11 cellular contexts compared by ENCODE assay signal in genomic region chr18:51890762-51891161, GRCh38.
A peak's percentile ranks its signal among the peaks of the same experiment; 100 is the strongest.
DNase-seq lines count a peak whose midpoint lies in the region; ATAC-seq and TF ChIP-seq lines count a peak whose summit lies in the region.
"Had no signal": no experiment of that assay in that cellular context is flagged by ENCODE, and none has a peak within 500 bp of the region (broad histone marks: within the 10 kb centered on the region; RNA-seq: fewer than 3 reads in every experiment).

No MANE protein-coding gene starts in this region.

- no peak for ATAC-seq in HG03159 (IDR thresholded peaks at IDR 0.05; ENCODE audit: unreplicated experiment)
- ATAC-seq: WTC11 had no signal

- peak; percentile 1 for DNase-seq in GM04503 (ENCODE audit: low read depth)
- DNase-seq in NCI-H2081 (lab: John Stamatoyannopoulos, UW): peak; percentile 63 to 88
- peak; percentile 49 for DNase-seq in T1000 (lab: John Stamatoyannopoulos, UW)
- no peak for DNase-seq in NOMO-1 treated with dmso at 0.1 percent for 144 hours (lab: John Stamatoyannopoulos, UW; ENCODE audit: unreplicated experiment)
- no peak for DNase-seq in stimulated activated naive CD4-positive, alpha-beta T cell treated with Interleukin-2 at 50 U/mL for 16 hours (lab: John Stamatoyannopoulos, UW)
- no peak for DNase-seq in NAMALWA (ENCODE audit: low spot score)
- DNase-seq: activated gamma-delta T cell treated with Interleukin-2 at 50 U/mL for 16 hours; effector memory CD4-positive, alpha-beta T cell had no signal

- no peaks in the 10 kb centered on the region for H3K9me3 Mint-ChIP-seq in nephron

- no peaks in the 10 kb centered on the region for H3K36me3 Mint-ChIP-seq in nephron (ENCODE audit: low read depth)
- H3K36me3 Mint-ChIP-seq: WTC11 had no signal

- no peaks in the 10 kb centered on the region for H3K27me3 Mint-ChIP-seq in nephron (ENCODE audit: low read depth)

- H3K27ac Mint-ChIP-seq in nephron: peak overlapping the region; percentile 19 to 79 (median 25)
- H3K27ac Mint-ChIP-seq: WTC11 had no signal

- H3K4me1 Mint-ChIP-seq in nephron: peaks cover 5% of the 10 kb centered on the region
- H3K4me1 Mint-ChIP-seq: WTC11 had no signal

- TF ChIP-seq CTCF in nephron (IDR thresholded peaks at IDR 0.05; ENCODE audit: unreplicated experiment in 3 of 3): no peak

- no peak overlapping the region for H3K4me3 Mint-ChIP-seq in nephron
- H3K4me3 Mint-ChIP-seq: WTC11 had no signal

Comparison
In these comparisons a context has a peak if more than half of its experiments do, and no peak if none do; other contexts are left out.
1. DNase-seq: peak in GM04503 (single experiment), NCI-H2081 (2 of 2) and T1000 (single experiment); none in NOMO-1 treated with dmso at 0.1 percent for 144 hours (single experiment), stimulated activated naive CD4-positive, alpha-beta T cell treated with Interleukin-2 at 50 U/mL for 16 hours (single experiment) and NAMALWA (single experiment).